Comparison of ENCODE assay signal across 26 cellular contexts in the genomic region with DNA sequence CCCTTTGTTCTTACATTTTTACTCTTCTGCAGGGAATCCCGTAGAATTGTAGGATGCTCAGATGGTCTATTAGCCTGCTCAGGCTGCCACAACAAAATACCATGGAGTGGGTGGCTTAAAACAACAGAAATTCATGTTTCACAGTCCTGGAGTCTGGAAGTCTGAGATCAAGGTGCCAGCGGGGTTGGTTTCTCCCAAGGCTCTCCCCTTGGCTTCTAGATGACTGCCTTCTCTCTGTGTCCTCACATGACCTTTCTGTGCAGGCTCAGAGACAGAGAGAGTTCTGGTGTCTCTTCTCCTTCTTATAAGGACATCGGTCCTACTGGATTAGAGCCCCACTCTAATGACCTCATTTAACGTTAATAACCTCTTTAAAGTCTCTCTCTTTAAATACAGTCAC. TPM values are rescaled to one million over a fixed set of nuclear protein-coding genes. Genes with fewer than 3 reads are reported as not detected.
A peak's percentile ranks its signal among the peaks of the same experiment; 100 is the strongest.
DNase-seq lines count a peak whose midpoint lies in the region; ATAC-seq, FAIRE-seq and TF ChIP-seq lines count a peak whose summit lies in the region.
"Had no signal": no experiment of that assay in that cellular context is flagged by ENCODE, and none has a peak within 500 bp of the region (broad histone marks: within the 10 kb centered on the region; RNA-seq: fewer than 3 reads in every experiment).

No MANE protein-coding gene starts in this region.

- no peaks in the 10 kb centered on the region for H3K27me3 ChIP-seq in body of pancreas
- H3K27me3 ChIP-seq: BLaER1 had no signal

- peak; percentile 5 for DNase-seq in DMS 273 treated with DMSO at 0.1 percent for 48 hours (lab: John Stamatoyannopoulos, UW)
- peak; percentile 83 for DNase-seq in NCI-H2227 treated with DMSO at 0.1 percent for 48 hours (lab: John Stamatoyannopoulos, UW)
- peak in 1 of 4 donors; percentile 51 for DNase-seq in body of pancreas
- DNase-seq in neural crest cell (ENCODE audit: low read depth, low spot score), result no peak
- no peak for DNase-seq in Kasumi-1 (lab: John Stamatoyannopoulos, UW)
- DNase-seq in GM19239 (ENCODE audit: insufficient read length, low spot score), result no peak
- no peak for DNase-seq in NCI-H226
- DNase-seq in NCI-H2081 (lab: John Stamatoyannopoulos, UW), result no peak
- DNase-seq: Calu3; CD4-positive, alpha-beta memory T cell; DMS79; KG1; MV-4-11; NCI-H146; NCI-H2029 treated with DMSO at 0.1 percent for 48 hours; NCI-H345; NCI-H69; NK-92 treated with Interleukin-12 subunit alpha and Interleukin-12 subunit beta, amount 100 ng/mL, for 24 hours; SW 1271 had no signal

- H3K4me3 ChIP-seq in body of pancreas, result no peak overlapping the region
- H3K4me3 ChIP-seq: BLaER1 had no signal

- no peak for TF ChIP-seq POLR2A in body of pancreas (IDR thresholded peaks at IDR 0.05)

- peaks cover 8% of the 10 kb centered on the region for H3K9me3 Mint-ChIP-seq in neural crest cell
- H3K9me3 Mint-ChIP-seq: CD4-positive, alpha-beta memory T cell had no signal

- peak overlapping the region; percentile 61 for H3K4me3 Mint-ChIP-seq in neural crest cell
- H3K4me3 Mint-ChIP-seq: CD4-positive, alpha-beta memory T cell had no signal

- H3K27me3 Mint-ChIP-seq in neural crest cell (ENCODE audit: low read depth), result no peaks in the 10 kb centered on the region

- no peaks in the 10 kb centered on the region for H3K9me3 ChIP-seq in body of pancreas

- WGBS in body of pancreas, 2 donors, result 42 to 46% methylated on average over 4 of the region's 4 CpGs

- no peak overlapping the region for H3K27ac ChIP-seq in body of pancreas
- H3K27ac ChIP-seq: BLaER1 had no signal

- no peak for TF ChIP-seq CTCF in body of pancreas (IDR thresholded peaks at IDR 0.05)
- TF ChIP-seq CTCF in neural crest cell (conservative IDR thresholded peaks at IDR 0.05), result no peak

- H3K27ac Mint-ChIP-seq in neural crest cell (ENCODE audit: unreplicated experiment), result no peak overlapping the region
- H3K27ac Mint-ChIP-seq: CD4-positive, alpha-beta memory T cell had no signal

- peaks cover 68% of the 10 kb centered on the region for H3K4me1 Mint-ChIP-seq in neural crest cell

- peaks cover 44% of the 10 kb centered on the region for H3K4me1 ChIP-seq in body of pancreas
- H3K4me1 ChIP-seq: BLaER1 had no signal

- no peaks in the 10 kb centered on the region for H3K36me3 ChIP-seq in body of pancreas (replicated peaks in 1 of 2; ENCODE audit: insufficient read depth in 1 of 2, low read depth in 2 of 2)

- intact Hi-C loops in body of pancreas (cut with DNase I), result no loop called here

- peaks cover 16% of the 10 kb centered on the region for H3K36me3 Mint-ChIP-seq in neural crest cell (ENCODE audit: low read depth)
- H3K36me3 Mint-ChIP-seq: CD4-positive, alpha-beta memory T cell had no signal

- FAIRE-seq in GM19239 (lab: Jason Lieb, UNC), result no peak
- FAIRE-seq: A204.1, GM12892, GM18507, HepG2, RCC 7860 had no signal

- ATAC-seq in body of pancreas, result peak; percentile 43
- ATAC-seq: HepG2, Right ventricle myocardium inferior had no signal

RNA-seq across cellular contexts. Expression of gene HUNK, which starts 41.7 kb away (rescaled TPM):
- total RNA-seq in body of pancreas (1 to 10 TPM; 6.7 to 9.2 TPM), neural crest cell (29.1 and 39.6 TPM in 2 replicates)

Comparison
In these comparisons a context has a peak if more than half of its experiments do, and no peak if none do; other contexts are left out.
1. DNase-seq: peak in DMS 273 treated with DMSO at 0.1 percent for 48 hours (single experiment) and NCI-H2227 treated with DMSO at 0.1 percent for 48 hours (single experiment); none in neural crest cell (single experiment), Kasumi-1 (0 of 2), GM19239 (single experiment), NCI-H226 (single experiment) and NCI-H2081 (0 of 2).